Comparison of ENCODE assay signal across 8 cellular contexts in genomic region chr7:158864833-158865232, GRCh38. TPM values are rescaled to one million over a fixed set of nuclear protein-coding genes. Genes with fewer than 3 reads are reported as not detected.
A peak's percentile ranks its signal among the peaks of the same experiment; 100 is the strongest.
DNase-seq lines count a peak whose midpoint lies in the region; ATAC-seq and TF ChIP-seq lines count a peak whose summit lies in the region.

No MANE protein-coding gene starts in this region.

- DNase-seq in CD4-positive, CD25-positive, alpha-beta regulatory T cell: no peak
- DNase-seq in Peyer's patch (no peak), dorsolateral prefrontal cortex (no peak), osteocyte (ENCODE audit: extremely low spot score, unreplicated experiment) (no peak), T1000 (lab: John Stamatoyannopoulos, UW) (no peak), inferior parietal cortex (ENCODE audit: extremely low spot score) (no peak)
- no peak for DNase-seq in activated effector memory CD4-positive, alpha-beta T cell treated with anti-CD3 and anti-CD28 coated beads, Interleukin-2, amount 50 U/mL, for 16 hours
- DNase-seq in stimulated activated CD4-positive, alpha-beta T cell treated with anti-CD3 and anti-CD28 coated beads, Interleukin-12 subunit alpha, Interleukin-12 subunit beta, amount 100 ng/mL, for 4 hours: no peak

- TF ChIP-seq CTCF in Peyer's patch (IDR thresholded peaks at IDR 0.05) (no peak), dorsolateral prefrontal cortex (IDR thresholded peaks at IDR 0.05 in 54 of 56, conservative IDR thresholded peaks at IDR 0.05 in 2 of 56; ENCODE audit: low read depth in 1 of 56, partially characterized antibody in 56 of 56) (no peak), osteocyte (IDR thresholded peaks at IDR 0.05) (no peak)

- peaks cover 13 to 38% (median 27%) of the 10 kb centered on the region in 4 donors for H3K4me1 Mint-ChIP-seq in CD4-positive, CD25-positive, alpha-beta regulatory T cell
- peaks cover 15% of the 10 kb centered on the region for H3K4me1 Mint-ChIP-seq in osteocyte (ENCODE audit: unreplicated experiment)

- H3K36me3 Mint-ChIP-seq in CD4-positive, CD25-positive, alpha-beta regulatory T cell: no peaks in the 10 kb centered on the region
- H3K36me3 Mint-ChIP-seq in osteocyte (ENCODE audit: unreplicated experiment): no peaks in the 10 kb centered on the region

- peak overlapping the region; percentile 61 to 94 (median 79) for H3K4me3 Mint-ChIP-seq in CD4-positive, CD25-positive, alpha-beta regulatory T cell
- no peak overlapping the region for H3K4me3 Mint-ChIP-seq in osteocyte (ENCODE audit: unreplicated experiment)

- H3K27me3 ChIP-seq in CD4-positive, CD25-positive, alpha-beta regulatory T cell (ENCODE audit: control insufficient read depth, insufficient read depth, low read length): no peaks in the 10 kb centered on the region
- no peaks in the 10 kb centered on the region for H3K27me3 ChIP-seq in Peyer's patch
- H3K27me3 ChIP-seq in dorsolateral prefrontal cortex: no peaks in the 10 kb centered on the region

- peak overlapping the region; percentile 38 to 98 (median 94) for H3K27ac Mint-ChIP-seq in CD4-positive, CD25-positive, alpha-beta regulatory T cell
- H3K27ac Mint-ChIP-seq in osteocyte (ENCODE audit: unreplicated experiment): peak overlapping the region; percentile 75

- intact Hi-C loops in dorsolateral prefrontal cortex (cut with DNase I): no loop called here

- no peak for TF ChIP-seq POLR2A in Peyer's patch (IDR thresholded peaks at IDR 0.05)

- H3K27ac ChIP-seq in CD4-positive, CD25-positive, alpha-beta regulatory T cell (ENCODE audit: insufficient read depth, low read length, poor library complexity, severe bottlenecking): no peak overlapping the region
- H3K27ac ChIP-seq in Peyer's patch (peak overlapping the region in 3 of 4 donors; percentile 81 to 97 (median 95)), dorsolateral prefrontal cortex (peak overlapping the region in 54 of 59 donors; percentile 2 to 92 (median 78))

- no peaks in the 10 kb centered on the region for H3K9me3 ChIP-seq in CD4-positive, CD25-positive, alpha-beta regulatory T cell (ENCODE audit: control insufficient read depth in 2 of 2, low read length in 2 of 2)
- H3K9me3 ChIP-seq in Peyer's patch: no peaks in the 10 kb centered on the region

- no peaks in the 10 kb centered on the region for H3K36me3 ChIP-seq in CD4-positive, CD25-positive, alpha-beta regulatory T cell (ENCODE audit: control insufficient read depth, insufficient read depth, low read length)
- peaks cover 0 to 2% (median 0%) of the 10 kb centered on the region in 3 donors for H3K36me3 ChIP-seq in Peyer's patch

- H3K9me3 Mint-ChIP-seq in CD4-positive, CD25-positive, alpha-beta regulatory T cell: no peaks in the 10 kb centered on the region
- no peaks in the 10 kb centered on the region for H3K9me3 Mint-ChIP-seq in osteocyte (ENCODE audit: unreplicated experiment)

- H3K4me3 ChIP-seq in CD4-positive, CD25-positive, alpha-beta regulatory T cell (ENCODE audit: low read depth, low read length): no peak overlapping the region
- H3K4me3 ChIP-seq in Peyer's patch (peak overlapping the region in 1 of 4 donors; percentile 62), dorsolateral prefrontal cortex (peak overlapping the region in 4 of 59 donors; percentile 41 to 62 (median 56))

- peaks cover 7% of the 10 kb centered on the region for H3K4me1 ChIP-seq in CD4-positive, CD25-positive, alpha-beta regulatory T cell (ENCODE audit: control insufficient read depth, insufficient read depth, low read length, poor library complexity, severe bottlenecking)
- peaks cover 0 to 25% (median 0%) of the 10 kb centered on the region in 4 donors for H3K4me1 ChIP-seq in Peyer's patch

- no peaks in the 10 kb centered on the region for H3K27me3 Mint-ChIP-seq in CD4-positive, CD25-positive, alpha-beta regulatory T cell
- H3K27me3 Mint-ChIP-seq in osteocyte (ENCODE audit: unreplicated experiment): no peaks in the 10 kb centered on the region

- no peak for ATAC-seq in CD4-positive, CD25-positive, alpha-beta regulatory T cell (ENCODE audit: low read depth in 2 of 2)

RNA-seq across cellular contexts. Expression of gene DYNC2I1, which starts 8.5 kb away (rescaled TPM):
- total RNA-seq in CD4-positive, CD25-positive, alpha-beta regulatory T cell: 9.6 TPM
- 10 to 100 TPM in 3 of 4 donors, 1 to 10 TPM in 1; 8.3 to 13.5 (median 12.6) TPM for polyA plus RNA-seq in CD4-positive, CD25-positive, alpha-beta regulatory T cell
- total RNA-seq in Peyer's patch (100 to 1,000 TPM in 1 of 4 donors, 10 to 100 TPM in 3; 22.9 to 107 (median 65.3) TPM), dorsolateral prefrontal cortex (10 to 100 TPM; 28.1 to 78.3 (median 47.5) TPM), osteocyte (23.7 and 24.8 TPM in 2 replicates)

RNA-seq across cellular contexts. Expression of gene ESYT2, which starts 35.5 kb away (rescaled TPM):
- total RNA-seq in CD4-positive, CD25-positive, alpha-beta regulatory T cell: 115 TPM
- polyA plus RNA-seq in CD4-positive, CD25-positive, alpha-beta regulatory T cell: 10 to 100 TPM; 55.3 to 94.3 (median 64.7) TPM
- total RNA-seq in Peyer's patch: 100 to 1,000 TPM in 1 of 4 donors, 10 to 100 TPM in 3; 53.6 to 137 (median 71.0) TPM
- total RNA-seq in dorsolateral prefrontal cortex: 10 to 100 TPM; 40.3 to 83.9 (median 56.3) TPM
- 146 and 156 TPM in 2 replicates for total RNA-seq in osteocyte
